In the genomic region with DNA sequence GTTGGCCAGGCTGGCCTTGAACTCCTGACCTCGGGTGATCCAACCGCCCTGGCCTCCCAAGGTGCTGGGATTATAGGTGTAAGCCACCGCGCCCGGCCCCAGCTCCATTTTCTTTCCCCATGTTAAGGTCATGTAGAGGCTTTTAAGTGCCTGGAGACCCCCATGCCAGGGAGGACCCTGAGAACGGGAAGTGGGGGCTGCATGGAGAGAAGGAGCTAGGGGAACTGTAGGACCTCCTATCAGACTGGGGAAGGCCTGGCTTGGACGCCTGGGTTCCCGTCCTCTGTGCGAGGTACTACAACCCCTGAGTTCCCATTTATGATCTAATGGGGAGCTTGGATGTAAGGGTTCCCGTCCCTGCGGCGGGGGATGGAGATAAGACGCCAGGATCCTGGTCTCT, we compare ENCODE assay signal across 23 cellular contexts. TPM values are rescaled to one million over a fixed set of nuclear protein-coding genes. Genes with fewer than 3 reads are reported as not detected.
A peak's percentile ranks its signal among the peaks of the same experiment; 100 is the strongest.
DNase-seq lines count a peak whose midpoint lies in the region; ATAC-seq, FAIRE-seq and TF ChIP-seq lines count a peak whose summit lies in the region.
"Had no signal": no experiment of that assay in that cellular context is flagged by ENCODE, and none has a peak within 500 bp of the region (broad histone marks: within the 10 kb centered on the region; RNA-seq: fewer than 3 reads in every experiment).

No MANE protein-coding gene starts in this region.

- CTCF ChIA-PET in A549 (lab: Yijun Ruan, JAX), result interaction anchor here (0.8 to 3.7 kb wide), 9 partner anchors 12 to 269 kb away, joined by 3 to 15 read pairs (median 5); no protein-coding TSS in a partner anchor
- CTCF ChIA-PET in CD8-positive, alpha-beta memory T cell (lab: Charles Lee), result interaction anchor here (1.2 kb wide), 1 partner anchor 28 kb away, joined by 3 read pairs; no protein-coding TSS in a partner anchor
- CTCF ChIA-PET in activated CD8-positive, alpha-beta memory T cell treated with anti-CD3 and anti-CD28 coated beads, Interleukin-2, amount 10 ng/mL, durations not matched to agents 7 days and 5 days (lab: Charles Lee), result interaction anchor here (1.1 to 2.4 kb wide), 7 partner anchors 10 to 163 kb away, joined by 3 to 12 read pairs (median 5); a partner anchor contains a TSS

- peak overlapping the region in 6 of 7 donors; percentile 35 to 80 (median 54) for H3K4me3 Mint-ChIP-seq in CD8-positive, alpha-beta memory T cell
- H3K4me3 Mint-ChIP-seq in astrocyte (ENCODE audit: unreplicated experiment), result peak overlapping the region; percentile 57
- H3K4me3 Mint-ChIP-seq in mesothelial cell of epicardium, result peak overlapping the region; percentile 54
- no peak overlapping the region for H3K4me3 Mint-ChIP-seq in activated CD8-positive, alpha-beta memory T cell treated with anti-CD3 and anti-CD28 coated beads, Interleukin-2, amount 10 ng/mL, durations not matched to agents 7 days and 5 days
- H3K4me3 Mint-ChIP-seq: activated T-helper 1 cell treated with anti-CD3 and anti-CD28 coated beads, Interleukin-12 subunit alpha, Interleukin-12 subunit beta, Interleukin-2, Interleukin-4 antibody, amounts not matched to agents 30 ng/mL and 10 ng/mL and 1 ng/mL, durations not matched to agents 14 hours and 24 hours and 36 hours had no signal

- intact Hi-C loops in ovary (cut with DNase I), result no loop called here

- H3K27me3 ChIP-seq in CD8-positive, alpha-beta memory T cell (ENCODE audit: insufficient read depth, low read length, poor library complexity, severe bottlenecking), result peaks cover 38% of the 10 kb centered on the region
- H3K27me3 ChIP-seq in astrocyte (ENCODE audit: insufficient read depth, low read length), result peaks cover 33% of the 10 kb centered on the region
- peaks cover 14% of the 10 kb centered on the region for H3K27me3 ChIP-seq in ovary

- ATAC-seq in A549 (no peak; a peak in 1 of 6 replicates), HG03354 (IDR thresholded peaks at IDR 0.05; ENCODE audit: poor library complexity, severe bottlenecking, unreplicated experiment) (no peak)
- ATAC-seq in activated CD8-positive, alpha-beta memory T cell treated with anti-CD3 and anti-CD28 coated beads, Interleukin-2, amount 10 ng/mL, durations not matched to agents 7 days and 5 days, result no peak

- peaks cover 36 to 45% of the 10 kb centered on the region in 2 donors for H3K27me3 Mint-ChIP-seq in CD8-positive, alpha-beta memory T cell
- H3K27me3 Mint-ChIP-seq in astrocyte (ENCODE audit: low read depth, unreplicated experiment) (peaks cover 29% of the 10 kb centered on the region), mesothelial cell of epicardium (ENCODE audit: low read depth) (peaks cover 52% of the 10 kb centered on the region)
- peaks cover 46% of the 10 kb centered on the region for H3K27me3 Mint-ChIP-seq in activated CD8-positive, alpha-beta memory T cell treated with anti-CD3 and anti-CD28 coated beads, Interleukin-2, amount 10 ng/mL, durations not matched to agents 7 days and 5 days

- H3K4me1 ChIP-seq in A549, result peaks cover 31% of the 10 kb centered on the region
- peaks cover 23% of the 10 kb centered on the region for H3K4me1 ChIP-seq in CD8-positive, alpha-beta memory T cell (ENCODE audit: insufficient read depth, low read length)
- H3K4me1 ChIP-seq in astrocyte (ENCODE audit: insufficient read depth, low read length), result peaks cover 8% of the 10 kb centered on the region
- peaks cover 9% of the 10 kb centered on the region for H3K4me1 ChIP-seq in ovary (ENCODE audit: insufficient read depth)

- no peak overlapping the region for H3K27ac Mint-ChIP-seq in CD8-positive, alpha-beta memory T cell
- H3K27ac Mint-ChIP-seq in astrocyte (ENCODE audit: unreplicated experiment) (no peak overlapping the region), mesothelial cell of epicardium (no peak overlapping the region)
- H3K27ac Mint-ChIP-seq in activated CD8-positive, alpha-beta memory T cell treated with anti-CD3 and anti-CD28 coated beads, Interleukin-2, amount 10 ng/mL, durations not matched to agents 7 days and 5 days, result no peak overlapping the region
- H3K27ac Mint-ChIP-seq: activated T-helper 1 cell treated with anti-CD3 and anti-CD28 coated beads, Interleukin-12 subunit alpha, Interleukin-12 subunit beta, Interleukin-2, Interleukin-4 antibody, amounts not matched to agents 30 ng/mL and 10 ng/mL and 1 ng/mL, durations not matched to agents 14 hours and 24 hours and 36 hours had no signal

- WGBS in A549 (ENCODE audit: missing lambda C conversion rate), result 53% methylated on average over 13 of the region's 13 CpGs
- WGBS in ovary, 3 donors, result 36 to 50% (median 50%) methylated on average over 13 of the region's 13 CpGs

- H3K4me2 ChIP-seq in A549, result peak overlapping the region; percentile 100
- H3K4me2 ChIP-seq in astrocyte (ENCODE audit: low read length), result peak overlapping the region; percentile 76
- H3K4me2 ChIP-seq: SK-N-SH had no signal

- H4K20me1 ChIP-seq in astrocyte (ENCODE audit: insufficient read depth, low read length), result peaks cover 5% of the 10 kb centered on the region

- H3K9me3 Mint-ChIP-seq in CD8-positive, alpha-beta memory T cell, result no peaks in the 10 kb centered on the region
- H3K9me3 Mint-ChIP-seq in astrocyte (ENCODE audit: unreplicated experiment) (no peaks in the 10 kb centered on the region), mesothelial cell of epicardium (no peaks in the 10 kb centered on the region)
- H3K9me3 Mint-ChIP-seq in activated CD8-positive, alpha-beta memory T cell treated with anti-CD3 and anti-CD28 coated beads, Interleukin-2, amount 10 ng/mL, durations not matched to agents 7 days and 5 days (ENCODE audit: low read depth), result no peaks in the 10 kb centered on the region
- H3K9me3 Mint-ChIP-seq: activated T-helper 1 cell treated with anti-CD3 and anti-CD28 coated beads, Interleukin-12 subunit alpha, Interleukin-12 subunit beta, Interleukin-2, Interleukin-4 antibody, amounts not matched to agents 30 ng/mL and 10 ng/mL and 1 ng/mL, durations not matched to agents 14 hours and 24 hours and 36 hours had no signal

- no peak overlapping the region for H3K9ac ChIP-seq in astrocyte (ENCODE audit: low read length)
- H3K9ac ChIP-seq: SK-N-SH had no signal

- no peak overlapping the region for H2AFZ ChIP-seq in astrocyte (ENCODE audit: low read depth, low read length)

- DNase-seq in A549 (ENCODE audit: low read depth in 1 of 2, low spot score in 1 of 2) (no peak), astrocyte (ENCODE audit: low read depth) (no peak), mesothelial cell of epicardium (ENCODE audit: low spot score in 2 of 2, unreplicated experiment in 2 of 2) (no peak), dedifferentiated amniotic fluid mesenchymal stem cell (ENCODE audit: extremely low spot score) (no peak), ovary (no peak)
- DNase-seq in CD8-positive, alpha-beta memory T cell, result no peak
- no peak for DNase-seq in activated CD8-positive, alpha-beta memory T cell treated with anti-CD3 and anti-CD28 coated beads, Interleukin-2, amount 10 ng/mL, durations not matched to agents 7 days and 5 days
- DNase-seq: activated CD4-positive, alpha-beta T cell treated with anti-CD3 and anti-CD28 coated beads, Interleukin-2, amount 50 U/mL, for 48 hours; AML-193; amniotic stem cell; DMS153; hypothalamus; left colon; NCI-H1417 treated with DMSO at 0.1 percent for 48 hours; NCI-H2171 treated with DMSO at 0.1 percent for 48 hours; small intestine; stimulated activated CD4-positive, alpha-beta T cell treated with anti-CD3 and anti-CD28 coated beads, Interleukin-4, amount 100 ng/mL, for 4 hours had no signal

- TF ChIP-seq EP300 in A549 (IDR thresholded peaks at IDR 0.05) (no peak), ovary (IDR thresholded peaks at IDR 0.05) (no peak)

- no peak overlapping the region for H3K27ac ChIP-seq in A549
- no peak overlapping the region for H3K27ac ChIP-seq in CD8-positive, alpha-beta memory T cell (ENCODE audit: low read depth, low read length)
- no peak overlapping the region for H3K27ac ChIP-seq in astrocyte (ENCODE audit: low read depth, low read length)
- no peak overlapping the region for H3K27ac ChIP-seq in ovary
- H3K27ac ChIP-seq: thoracic aorta had no signal

- H3K79me2 ChIP-seq in astrocyte (ENCODE audit: insufficient read depth, low read length), result no peaks in the 10 kb centered on the region

- H3K36me3 ChIP-seq in CD8-positive, alpha-beta memory T cell (ENCODE audit: insufficient read depth, low read length), result no peaks in the 10 kb centered on the region
- H3K36me3 ChIP-seq in astrocyte (ENCODE audit: insufficient read depth, low read length) (no peaks in the 10 kb centered on the region), ovary (no peaks in the 10 kb centered on the region)
- H3K36me3 ChIP-seq: thoracic aorta had no signal

- TF ChIP-seq CTCF in A549 (IDR thresholded peaks at IDR 0.05) (no peak), astrocyte (IDR thresholded peaks at IDR 0.05; ENCODE audit: insufficient read depth, low read depth, low read length) (no peak), mesothelial cell of epicardium (IDR thresholded peaks at IDR 0.05; ENCODE audit: unreplicated experiment) (no peak), ovary (IDR thresholded peaks at IDR 0.05) (no peak)

- peaks cover 8 to 24% (median 10%) of the 10 kb centered on the region in 3 donors for H3K4me1 Mint-ChIP-seq in CD8-positive, alpha-beta memory T cell
- peaks cover 1% of the 10 kb centered on the region for H3K4me1 Mint-ChIP-seq in astrocyte (ENCODE audit: low read depth, unreplicated experiment)
- H3K4me1 Mint-ChIP-seq in mesothelial cell of epicardium, result peaks cover 11% of the 10 kb centered on the region
- H3K4me1 Mint-ChIP-seq in activated CD8-positive, alpha-beta memory T cell treated with anti-CD3 and anti-CD28 coated beads, Interleukin-2, amount 10 ng/mL, durations not matched to agents 7 days and 5 days, result peaks cover 10% of the 10 kb centered on the region

- FAIRE-seq in A549 (lab: Jason Lieb, UNC) (no peak), astrocyte (lab: Jason Lieb, UNC) (no peak)
- FAIRE-seq: endometrium, H54, small intestine had no signal

- no peaks in the 10 kb centered on the region for H3K36me3 Mint-ChIP-seq in CD8-positive, alpha-beta memory T cell
- H3K36me3 Mint-ChIP-seq in astrocyte (ENCODE audit: low read depth, unreplicated experiment) (no peaks in the 10 kb centered on the region), mesothelial cell of epicardium (no peaks in the 10 kb centered on the region)
- H3K36me3 Mint-ChIP-seq in activated CD8-positive, alpha-beta memory T cell treated with anti-CD3 and anti-CD28 coated beads, Interleukin-2, amount 10 ng/mL, durations not matched to agents 7 days and 5 days, result no peaks in the 10 kb centered on the region

- POLR2A ChIA-PET in A549 (lab: Yijun Ruan, JAX), result interaction anchor here (1.3 kb wide), 1 partner anchor 95 kb away, joined by 3 read pairs; a partner anchor contains a TSS
- POLR2A ChIA-PET in CD8-positive, alpha-beta memory T cell (lab: Charles Lee), result interaction anchor here (0.8 to 1.5 kb wide), 2 partner anchors 17 to 42 kb away, joined by 3 to 4 read pairs; no protein-coding TSS in a partner anchor

- H3K4me3 ChIP-seq in A549 (no peak overlapping the region), astrocyte (ENCODE audit: insufficient read depth, low read depth, low read length) (no peak overlapping the region), ovary (no peak overlapping the region)
- H3K4me3 ChIP-seq in CD8-positive, alpha-beta memory T cell (ENCODE audit: low read length), result no peak overlapping the region

- H3K9me3 ChIP-seq in A549 (no peaks in the 10 kb centered on the region), astrocyte (ENCODE audit: insufficient read depth, low read depth, low read length) (no peaks in the 10 kb centered on the region), ovary (no peaks in the 10 kb centered on the region)
- H3K9me3 ChIP-seq in CD8-positive, alpha-beta memory T cell (ENCODE audit: low read length), result no peaks in the 10 kb centered on the region
- H3K9me3 ChIP-seq: SK-N-SH, thoracic aorta had no signal

- no peak for TF ChIP-seq POLR2A in A549 (IDR thresholded peaks at IDR 0.05; ENCODE audit: low read length)
- TF ChIP-seq POLR2A in ovary (IDR thresholded peaks at IDR 0.05), result no peak

- no peak for TF ChIP-seq RAD21 in A549 (conservative IDR thresholded peaks at IDR 0.05 in 1 of 2, IDR thresholded peaks at IDR 0.05 in 1 of 2)

RNA-seq across cellular contexts. Expression of a gene that starts 0.7 kb away (rescaled TPM):
- 1.3 and 1.5 TPM in 2 replicates for polyA plus RNA-seq in A549 (2011; rRNA removed)
- 3.6 and 5.4 TPM in 2 replicates for polyA plus RNA-seq in A549 (2012; cell fraction: cytosol; rRNA removed)
- 5.3 and 7.9 TPM in 2 replicates for polyA plus RNA-seq in A549 (2012; cell fraction: nucleus; rRNA removed)
- polyA plus RNA-seq in A549 (2017; fragmentation: RNase III; extraction: RNeasy Plus Mini Kit Qiagen cat#74134 plus additional on column Dnase treatment), result 2.3 to 3.5 TPM (median 3.4 TPM) in 3 replicates
- 0.83 and 1.3 TPM in 2 replicates for polyA minus RNA-seq in A549 (2011; rRNA and poly(A)+ RNA removed)
- total RNA-seq in CD8-positive, alpha-beta memory T cell, result under 1 TPM; 0.24 to 0.37 TPM
- not detected for polyA plus RNA-seq in CD8-positive, alpha-beta memory T cell
- total RNA-seq in astrocyte, result 2.5 and 3.6 TPM in 2 replicates
- total RNA-seq in mesothelial cell of epicardium, result 3.4 to 3.9 TPM (median 3.9 TPM) in 3 replicates
- total RNA-seq in ovary, result under 1 TPM in 4 of 7 donors, not detected in 3; 0.15 to 0.57 (median 0.35) TPM
- under 1 TPM in 1 of 2 donors, not detected in 1; 0.31 TPM for polyA plus RNA-seq in ovary
- total RNA-seq in activated CD8-positive, alpha-beta memory T cell treated with anti-CD3 and anti-CD28 coated beads, Interleukin-2, amount 10 ng/mL, durations not matched to agents 7 days and 5 days, result under 1 TPM; 0.41 to 0.68 TPM

RNA-seq across cellular contexts. Expression of a gene that starts 29.5 kb away (rescaled TPM):
- polyA plus RNA-seq in A549 (2011; rRNA removed) (12.4 and 15.2 TPM in 2 replicates), A549 (2017; fragmentation: RNase III; extraction: RNeasy Plus Mini Kit Qiagen cat#74134 plus additional on column Dnase treatment) (40.8 to 50.4 TPM (median 42.2 TPM) in 3 replicates), ovary (1 to 10 TPM in 1 of 2 donors, not detected in 1; 8.6 TPM)
- polyA plus RNA-seq in A549 (2012; cell fraction: cytosol; rRNA removed), result 112 and 136 TPM in 2 replicates
- 101 and 132 TPM in 2 replicates for polyA plus RNA-seq in A549 (2012; cell fraction: nucleus; rRNA removed)
- polyA minus RNA-seq in A549 (2011; rRNA and poly(A)+ RNA removed), result 2.1 and 7.5 TPM in 2 replicates
- 10 to 100 TPM; 52.9 to 57.3 TPM for total RNA-seq in CD8-positive, alpha-beta memory T cell
- 136 TPM for polyA plus RNA-seq in CD8-positive, alpha-beta memory T cell
- total RNA-seq in astrocyte (36.5 and 39.9 TPM in 2 replicates), mesothelial cell of epicardium (35.4 to 38.1 TPM (median 36.2 TPM) in 3 replicates), ovary (10 to 100 TPM; 13.9 to 49.1 (median 19.3) TPM)
- total RNA-seq in activated CD8-positive, alpha-beta memory T cell treated with anti-CD3 and anti-CD28 coated beads, Interleukin-2, amount 10 ng/mL, durations not matched to agents 7 days and 5 days, result 10 to 100 TPM; 77.5 to 87.8 TPM
